Comparison of ENCODE assay signal across 32 cellular contexts in genomic region chr12:130500835-130501330, GRCh38.
"Had no signal": no experiment of that assay in that cellular context is flagged by ENCODE, and none has a peak within 500 bp of the region (broad histone marks: within the 10 kb centered on the region; RNA-seq: fewer than 3 reads in every experiment).

No MANE protein-coding gene starts in this region.

- H3K27ac ChIP-seq: adrenal gland, body of pancreas, brain microvascular endothelial cell, breast epithelium, VCaP had no signal

- ATAC-seq: activated CD8-positive, alpha-beta T cell treated with anti-CD3 and anti-CD28 coated beads for 36 hours; activated naive CD4-positive, alpha-beta T cell treated with anti-CD3 and anti-CD28 coated beads, Interleukin-2, amount 50 U/mL, for 72 hours; activated T-cell treated with anti-CD3 and anti-CD28 coated beads, Interleukin-2, amount 50 U/mL, for 4 hours; activated T-cell treated with anti-CD3 and anti-CD28 coated beads, Interleukin-2, amount 50 U/mL, for 72 hours; activated T-helper 17 cell treated with anti-CD3 and anti-CD28 coated beads, Interleukin-2, amount 50 U/mL, for 72 hours; body of pancreas had no signal

- H3K4me1 ChIP-seq: adrenal gland, body of pancreas, breast epithelium had no signal

- H3K27me3 ChIP-seq: adrenal gland, body of pancreas, brain microvascular endothelial cell, breast epithelium had no signal

- DNase-seq: activated B cell treated with CpG ODN at 0.5 μM for 24 hours; activated CD4-positive, alpha-beta memory T cell treated with anti-CD3 and anti-CD28 coated beads for 36 hours; activated CD4-positive, alpha-beta T cell treated with anti-CD3 and anti-CD28 coated beads for 4 hours; activated CD4-positive, alpha-beta T cell treated with anti-CD3 and anti-CD28 coated beads, Interleukin-2, amount 10 ng/mL, durations not matched to agents 24 days and 14 days; activated CD4-positive, alpha-beta T cell treated with anti-CD3 and anti-CD28 coated beads, Interleukin-2, amount 50 U/mL, for 1 hour; activated CD4-positive, alpha-beta T cell treated with anti-CD3 and anti-CD28 coated beads, Interleukin-2, amount 50 U/mL, for 4 hours; activated CD4-positive, CD25-positive, alpha-beta regulatory T cell treated with anti-CD3 and anti-CD28 coated beads, Interleukin-2, amount 50 U/mL, for 72 hours; activated CD8-positive, alpha-beta memory T cell treated with anti-CD3 and anti-CD28 coated beads, Interleukin-2, amount 50 U/mL, for 4 hours; activated CD8-positive, alpha-beta T cell treated with anti-CD3 and anti-CD28 coated beads for 36 hours; activated effector memory CD4-positive, alpha-beta T cell treated with anti-CD3 and anti-CD28 coated beads, Interleukin-2, amount 50 U/mL, for 16 hours; activated gamma-delta T cell treated with Interleukin-2 at 50 U/mL for 16 hours; activated naive CD4-positive, alpha-beta T cell; activated naive CD4-positive, alpha-beta T cell treated with anti-CD3 and anti-CD28 coated beads for 36 hours; activated naive CD4-positive, alpha-beta T cell treated with anti-CD3 and anti-CD28 coated beads, Interleukin-2, amount 50 U/mL, for 16 hours; activated naive CD8-positive, alpha-beta T cell treated with anti-CD3 and anti-CD28 coated beads for 36 hours; activated T-cell treated with anti-CD3 and anti-CD28 coated beads for 4 hours; activated T-cell treated with anti-CD3 and anti-CD28 coated beads, Interleukin-2, amount 50 U/mL, for 1 hour; activated T-cell treated with anti-CD3 and anti-CD28 coated beads, Interleukin-2, amount 50 U/mL, for 4 hours; activated T-cell treated with anti-CD3 and anti-CD28 coated beads, Interleukin-2, amount 50 U/mL, for 72 hours; adrenal gland; amniotic stem cell; aorta; body of pancreas; brain microvascular endothelial cell; central memory CD4-positive, alpha-beta T cell; T-helper 1 cell; T-helper 2 cell; T-helper 9 cell had no signal

- H3K9me3 ChIP-seq: adrenal gland, body of pancreas, breast epithelium had no signal

- H3K4me3 ChIP-seq: adrenal gland, body of pancreas, breast epithelium had no signal

- H3K36me3 ChIP-seq: adrenal gland, brain microvascular endothelial cell, breast epithelium had no signal
